Comparison of ENCODE assay signal across 17 cellular contexts in genomic region chrX:15918003-15918402, GRCh38.
DNase-seq lines count a peak whose midpoint lies in the region; ATAC-seq and TF ChIP-seq lines count a peak whose summit lies in the region.
"Had no signal": no experiment of that assay in that cellular context is flagged by ENCODE, and none has a peak within 500 bp of the region (broad histone marks: within the 10 kb centered on the region; RNA-seq: fewer than 3 reads in every experiment).

No MANE protein-coding gene starts in this region.

- H3K27ac ChIP-seq in cingulate gyrus (ENCODE audit: low read depth, low read length) (peak overlapping the region; percentile 19), vagina (no peak overlapping the region), dorsolateral prefrontal cortex (peak overlapping the region in 29 of 59 donors; percentile 3 to 76 (median 53))

- intact Hi-C loops in vagina (cut with DNase I) (no loop called here), dorsolateral prefrontal cortex (cut with DNase I) (loop anchor here in 1 of 2 donors (10.0 kb wide), 1 partner anchor 63 kb away; the partner anchor contains the start of gene AP1S2)

- no peaks in the 10 kb centered on the region for H3K9me3 ChIP-seq in vagina
- H3K9me3 ChIP-seq: HAP-1 had no signal

- peaks cover 0 to 5% of the 10 kb centered on the region in 2 donors for H3K27me3 Mint-ChIP-seq in stimulated activated naive B cell treated with anti-CD40 and anti-IgM and Interleukin-4, amounts not matched to agents 10 μg/mL and 1 μg/mL and 100 μg/mL, for 72 hours
- H3K27me3 Mint-ChIP-seq: CD4-positive, alpha-beta T cell had no signal

- no peak for TF ChIP-seq CTCF in vagina (IDR thresholded peaks at IDR 0.05)
- no peak for TF ChIP-seq CTCF in dorsolateral prefrontal cortex (IDR thresholded peaks at IDR 0.05 in 54 of 56, conservative IDR thresholded peaks at IDR 0.05 in 2 of 56; ENCODE audit: low read depth in 1 of 56, partially characterized antibody in 56 of 56)

- peaks cover 8 to 17% of the 10 kb centered on the region in 2 donors for H3K4me1 Mint-ChIP-seq in stimulated activated naive B cell treated with anti-CD40 and anti-IgM and Interleukin-4, amounts not matched to agents 10 μg/mL and 1 μg/mL and 100 μg/mL, for 72 hours

- H3K4me3 ChIP-seq in vagina = no peak overlapping the region
- no peak overlapping the region for H3K4me3 ChIP-seq in dorsolateral prefrontal cortex
- H3K4me3 ChIP-seq: GM12878, HAP-1 had no signal

- no peaks in the 10 kb centered on the region for H3K4me1 ChIP-seq in vagina
- H3K4me1 ChIP-seq: HAP-1 had no signal

- H3K27ac Mint-ChIP-seq in stimulated activated naive B cell treated with anti-CD40 and anti-IgM and Interleukin-4, amounts not matched to agents 10 μg/mL and 1 μg/mL and 100 μg/mL, for 72 hours = no peak overlapping the region
- H3K27ac Mint-ChIP-seq: CD4-positive, alpha-beta T cell; HFFc6 had no signal

- no peaks in the 10 kb centered on the region for H3K27me3 ChIP-seq in vagina
- H3K27me3 ChIP-seq in dorsolateral prefrontal cortex = peaks cover 0 to 52% (median 5%) of the 10 kb centered on the region in 45 donors

- DNase-seq in CD1c-positive myeloid dendritic cell (ENCODE audit: extremely low spot score) (peak; percentile 25), vagina (ENCODE audit: extremely low spot score in 2 of 2) (no peak), dorsolateral prefrontal cortex (no peak), NCI-H1105 treated with DMSO at 0.1 percent for 48 hours (lab: John Stamatoyannopoulos, UW) (no peak)
- no peak for DNase-seq in stimulated activated naive B cell treated with anti-CD40 and anti-IgM and Interleukin-4, amounts not matched to agents 10 μg/mL and 1 μg/mL and 100 μg/mL, for 72 hours
- DNase-seq: C1 segment of cervical spinal cord; CD4-positive, alpha-beta T cell; CD8-positive, alpha-beta memory T cell; DMS 273 treated with DMSO at 0.1 percent for 48 hours; DMS79; EL; GDM1; GOT3; HFFc6 had no signal

- no peaks in the 10 kb centered on the region for H3K36me3 ChIP-seq in vagina
- H3K36me3 ChIP-seq: HAP-1 had no signal

- ATAC-seq in stimulated activated naive B cell treated with anti-CD40 and anti-IgM and Interleukin-4, amounts not matched to agents 10 μg/mL and 1 μg/mL and 100 μg/mL, for 72 hours (replicated peaks) = peak; percentile 65 to 85
- ATAC-seq: GM12878 had no signal

- H3K4me3 Mint-ChIP-seq in stimulated activated naive B cell treated with anti-CD40 and anti-IgM and Interleukin-4, amounts not matched to agents 10 μg/mL and 1 μg/mL and 100 μg/mL, for 72 hours = no peak overlapping the region
- H3K4me3 Mint-ChIP-seq: CD4-positive, alpha-beta T cell; CD8-positive, alpha-beta memory T cell; HFFc6 had no signal

- no peak for TF ChIP-seq POLR2A in vagina (IDR thresholded peaks at IDR 0.05)

- no peaks in the 10 kb centered on the region for H3K9me3 Mint-ChIP-seq in stimulated activated naive B cell treated with anti-CD40 and anti-IgM and Interleukin-4, amounts not matched to agents 10 μg/mL and 1 μg/mL and 100 μg/mL, for 72 hours
- H3K9me3 Mint-ChIP-seq: CD4-positive, alpha-beta T cell; CD8-positive, alpha-beta memory T cell had no signal

- peaks cover 0 to 2% of the 10 kb centered on the region in 2 donors for H3K36me3 Mint-ChIP-seq in stimulated activated naive B cell treated with anti-CD40 and anti-IgM and Interleukin-4, amounts not matched to agents 10 μg/mL and 1 μg/mL and 100 μg/mL, for 72 hours
